8 cellular contexts compared by ENCODE assay signal in genomic region chr3:12841970-12842328, GRCh38. TPM values are rescaled to one million over a fixed set of nuclear protein-coding genes. Genes with fewer than 3 reads are reported as not detected.
A peak's percentile ranks its signal among the peaks of the same experiment; 100 is the strongest.
DNase-seq lines count a peak whose midpoint lies in the region; ATAC-seq and TF ChIP-seq lines count a peak whose summit lies in the region.

No MANE protein-coding gene starts in this region.

- DNase-seq in MG63 (no peak), endodermal cell (no peak), kidney glomerular epithelial cell (lab: John Stamatoyannopoulos, UW) (no peak), NCI-H510A (lab: John Stamatoyannopoulos, UW) (no peak)

- peaks cover 11% of the 10 kb centered on the region for H3K9me3 Mint-ChIP-seq in endodermal cell

- no peaks in the 10 kb centered on the region for H3K27me3 ChIP-seq in MG63
- no peaks in the 10 kb centered on the region for H3K27me3 ChIP-seq in endodermal cell (ENCODE audit: control insufficient read depth, insufficient read depth, low read length, poor library complexity, severe bottlenecking)
- H3K27me3 ChIP-seq in rectal smooth muscle tissue (ENCODE audit: control insufficient read depth, insufficient read depth, low read length): no peaks in the 10 kb centered on the region

- H3K4me1 ChIP-seq in endodermal cell (ENCODE audit: control insufficient read depth, insufficient read depth, low read length) (peaks cover 10% of the 10 kb centered on the region), rectal smooth muscle tissue (ENCODE audit: control insufficient read depth, insufficient read depth, low read length) (peaks cover 12% of the 10 kb centered on the region)

- H3K36me3 ChIP-seq in MG63 (peaks cover 42% of the 10 kb centered on the region), endodermal cell (ENCODE audit: control insufficient read depth, insufficient read depth, low read length) (peaks cover 36% of the 10 kb centered on the region), rectal smooth muscle tissue (ENCODE audit: control insufficient read depth, insufficient read depth, low read length) (peaks cover 12% of the 10 kb centered on the region)

- peaks cover 40% of the 10 kb centered on the region for H3K36me3 Mint-ChIP-seq in endodermal cell (ENCODE audit: low read depth)

- TF ChIP-seq CTCF in endodermal cell (conservative IDR thresholded peaks at IDR 0.05): peak; percentile 12

- H3K27me3 Mint-ChIP-seq in endodermal cell (ENCODE audit: insufficient read depth): no peaks in the 10 kb centered on the region

- no peak overlapping the region for H3K27ac ChIP-seq in endodermal cell (ENCODE audit: low read depth, low read length)
- H3K27ac ChIP-seq in rectal smooth muscle tissue (ENCODE audit: low read depth, low read length): peak overlapping the region; percentile 93

- H3K9ac ChIP-seq in endodermal cell (ENCODE audit: extremely low read depth, low read length, poor library complexity, severe bottlenecking): peak overlapping the region; percentile 98
- no peak overlapping the region for H3K9ac ChIP-seq in rectal smooth muscle tissue (ENCODE audit: low read length)

- H3K4me3 Mint-ChIP-seq in endodermal cell: no peak overlapping the region

- WGBS in endodermal cell (ENCODE audit: insufficient coverage in 1 of 2, insufficient read length in 1 of 2), 2 experiments: 55 to 60% methylated on average over 4 to 7 of the region's 7 CpGs

- H3K4me1 Mint-ChIP-seq in endodermal cell: peaks cover 34% of the 10 kb centered on the region

- H3K4me3 ChIP-seq in MG63: peak overlapping the region; percentile 81
- H3K4me3 ChIP-seq in endodermal cell (ENCODE audit: low read length): no peak overlapping the region
- H3K4me3 ChIP-seq in rectal smooth muscle tissue (ENCODE audit: low read length): peak overlapping the region; percentile 14

- H3K27ac Mint-ChIP-seq in endodermal cell: peak overlapping the region; percentile 100

- peak; percentile 6 for ATAC-seq in GM18867 (IDR thresholded peaks at IDR 0.05; ENCODE audit: unreplicated experiment)
- no peak for ATAC-seq in HG02870 (IDR thresholded peaks at IDR 0.05; ENCODE audit: unreplicated experiment)
- ATAC-seq in HG03571 (IDR thresholded peaks at IDR 0.05; ENCODE audit: unreplicated experiment): no peak

- no peaks in the 10 kb centered on the region for H3K9me3 ChIP-seq in MG63
- no peaks in the 10 kb centered on the region for H3K9me3 ChIP-seq in endodermal cell (ENCODE audit: control insufficient read depth, low read length)

RNA-seq across cellular contexts. Expression of gene RPL32, which starts 0.6 kb away (rescaled TPM):
- total RNA-seq in MG63 (2014; rRNA removed; shearing (Covaris generic); ENCODE audit: low replicate concordance): 1,545 and 2,409 TPM in 2 replicates
- 1,000 to 10,000 TPM; 1,362 to 1,580 TPM for total RNA-seq in endodermal cell
- 2,723 TPM for polyA plus RNA-seq in endodermal cell (2013, experiment 1 of 2)
- polyA plus RNA-seq in endodermal cell (2013, experiment 2 of 2): 2,594 TPM

RNA-seq across cellular contexts. Expression of gene CAND2, which starts 45.5 kb away (rescaled TPM):
- total RNA-seq in MG63 (2014; rRNA removed; shearing (Covaris generic); ENCODE audit: low replicate concordance): 0.23 TPM in 1 of 2 replicates, not detected in the other
- 10 to 100 TPM in 1 of 2 donors, 1 to 10 TPM in 1; 7.8 to 15.0 TPM for total RNA-seq in endodermal cell
- polyA plus RNA-seq in endodermal cell (2013, experiment 1 of 2): 12.4 TPM
- 10.1 TPM for polyA plus RNA-seq in endodermal cell (2013, experiment 2 of 2)
